In genomic region chr6:79078057-79078969, GRCh38 we compare ENCODE assay signal across 1 cellular context.
A peak's percentile ranks its signal among the peaks of the same experiment; 100 is the strongest.
TF ChIP-seq lines count a peak whose summit lies in the region.

Gene PHIP, minus strand, starts transcription at chr6:79078254. Its CDS starts 186 bp downstream, at chr6:79078068.

TF ChIP-seq in H1, 55 proteins besides CTCF, POLR2A, EP300 and RAD21:
- TF ChIP-seq NRF1 (IDR thresholded peaks at IDR 0.05; ENCODE audit: low read depth, low read length) = no peak
- TF ChIP-seq RBBP5 (IDR thresholded peaks at IDR 0.05; ENCODE audit: borderline replicate concordance, low read depth, low read length) = peak; percentile 80; the same call in 1 of the 2 replicates
- no peak for TF ChIP-seq POU5F1 (IDR thresholded peaks at IDR 0.05; ENCODE audit: low read depth, low read length)
- TF ChIP-seq CHD7 (IDR thresholded peaks at IDR 0.05; ENCODE audit: insufficient replicate concordance, low read length) = no peak
- TF ChIP-seq SIX5 (IDR thresholded peaks at IDR 0.05; ENCODE audit: low read depth, low read length) = no peak
- TF ChIP-seq POLR2AphosphoS5 (IDR thresholded peaks at IDR 0.05; ENCODE audit: low read depth, low read length) = peak; percentile 82
- peak; percentile 66 to 84; a peak in 2 of 4 replicates for TF ChIP-seq SIN3A (conservative IDR thresholded peaks at IDR 0.05 in 1 of 2, IDR thresholded peaks at IDR 0.05 in 1 of 2; ENCODE audit: low read depth in 1 of 2, low read length in 2 of 2)
- peak; percentile 14 for TF ChIP-seq KDM4A (IDR thresholded peaks at IDR 0.05; ENCODE audit: low read depth, low read length, severe bottlenecking)
- TF ChIP-seq ATF3 (IDR thresholded peaks at IDR 0.05; ENCODE audit: insufficient read depth, low read depth, low read length) = no peak
- peak; percentile 79 for TF ChIP-seq PHF8 (conservative IDR thresholded peaks at IDR 0.05; ENCODE audit: low read depth, low read length)
- no peak for TF ChIP-seq CBX8 (IDR thresholded peaks at IDR 0.05; ENCODE audit: borderline replicate concordance, low read depth, low read length)
- TF ChIP-seq MAFK (IDR thresholded peaks at IDR 0.05; ENCODE audit: low read depth, low read length) = no peak
- TF ChIP-seq KDM1A (IDR thresholded peaks at IDR 0.05; ENCODE audit: borderline replicate concordance, low read length) = 0 out of 2 replicates have a peak, but pooled peaks have one; percentile 25
- TF ChIP-seq KDM5A (IDR thresholded peaks at IDR 0.05; ENCODE audit: low read length) = no peak
- TF ChIP-seq TAF1 (IDR thresholded peaks at IDR 0.05; ENCODE audit: low read depth, low read length) = peak; percentile 93
- peak; percentile 48; the same call in 1 of the 2 replicates for TF ChIP-seq MAX (IDR thresholded peaks at IDR 0.05)
- peak; percentile 50 for TF ChIP-seq CREB1 (IDR thresholded peaks at IDR 0.05)
- peak in 1 of 2 experiments; percentile 47; a peak in 1 of 4 replicates for TF ChIP-seq HDAC2 (IDR thresholded peaks at IDR 0.05; ENCODE audit: borderline replicate concordance in 1 of 2, low read depth in 2 of 2, low read length in 2 of 2)
- TF ChIP-seq NANOG (IDR thresholded peaks at IDR 0.05; ENCODE audit: insufficient read depth, low read depth, low read length, poor library complexity, severe bottlenecking) = no peak
- peak; percentile 38; the same call in 1 of the 2 replicates for TF ChIP-seq SP1 (IDR thresholded peaks at IDR 0.05; ENCODE audit: low read depth, low read length)
- TF ChIP-seq TAF7 (optimal IDR thresholded peaks at IDR 0.05; ENCODE audit: borderline replicate concordance, low read depth, low read length) = peak; percentile 65
- no peak for TF ChIP-seq SAP30 (IDR thresholded peaks at IDR 0.05; ENCODE audit: insufficient read depth, insufficient replicate concordance, low read length)
- TF ChIP-seq CHD2 (IDR thresholded peaks at IDR 0.05; ENCODE audit: low read length) = peak; percentile 87
- no peak for TF ChIP-seq EGR1 (IDR thresholded peaks at IDR 0.05; ENCODE audit: borderline replicate concordance, low read depth, low read length)
- TF ChIP-seq CTBP2 (IDR thresholded peaks at IDR 0.05; ENCODE audit: borderline replicate concordance, insufficient read depth, insufficient read length, low read length) = no peak
- TF ChIP-seq TBP (IDR thresholded peaks at IDR 0.05; ENCODE audit: low read depth, low read length) = peak; percentile 68
- TF ChIP-seq YY1 (IDR thresholded peaks at IDR 0.05; ENCODE audit: low read depth, low read length) = peak; percentile 75
- no peak for TF ChIP-seq SRF (IDR thresholded peaks at IDR 0.05; ENCODE audit: low read depth, low read length)
- TF ChIP-seq GTF2F1 (IDR thresholded peaks at IDR 0.05; ENCODE audit: borderline replicate concordance, low read depth, low read length) = no peak
- peak; percentile 99 for TF ChIP-seq ASH2L (IDR thresholded peaks at IDR 0.05; ENCODE audit: low read length)
